ENCODE assay signal across 11 cellular contexts in genomic region chr12:52044284-52044983, GRCh38. TPM values are rescaled to one million over a fixed set of nuclear protein-coding genes. Genes with fewer than 3 reads are reported as not detected.
A peak's percentile ranks its signal among the peaks of the same experiment; 100 is the strongest.
DNase-seq lines count a peak whose midpoint lies in the region; ATAC-seq, FAIRE-seq and TF ChIP-seq lines count a peak whose summit lies in the region.
"Had no signal": no experiment of that assay in that cellular context is flagged by ENCODE, and none has a peak within 500 bp of the region (broad histone marks: within the 10 kb centered on the region; RNA-seq: fewer than 3 reads in every experiment).

No MANE protein-coding gene starts in this region.

- H3K9me3 ChIP-seq in right lobe of liver (no peaks in the 10 kb centered on the region), spleen (no peaks in the 10 kb centered on the region)

- H3K36me3 ChIP-seq in right lobe of liver (no peaks in the 10 kb centered on the region), spleen (no peaks in the 10 kb centered on the region)

- TF ChIP-seq CTCF in right lobe of liver (IDR thresholded peaks at IDR 0.05) (no peak), spleen (IDR thresholded peaks at IDR 0.05 in 8 of 11, conservative IDR thresholded peaks at IDR 0.05 in 3 of 11) (no peak)

- no peaks in the 10 kb centered on the region for H3K27me3 ChIP-seq in right lobe of liver
- no peaks in the 10 kb centered on the region for H3K27me3 ChIP-seq in spleen (replicated peaks in 1 of 7)

- intact Hi-C loops in right lobe of liver (cut with DNase I) (no loop called here), spleen (cut with DNase I; ENCODE audit: low total_unique reads) (no loop called here)

- H3K4me3 ChIP-seq in right lobe of liver = no peak overlapping the region
- peak overlapping the region in 1 of 8 donors; percentile 1 for H3K4me3 ChIP-seq in spleen

- DNase-seq in GM04504 (ENCODE audit: low read depth) = peak; percentile 90
- peak; percentile 83 for DNase-seq in dermis blood vessel endothelial cell
- DNase-seq in right lobe of liver = peak; percentile 77 to 88 (median 84)
- peak; percentile 75 for DNase-seq in spleen
- no peak for DNase-seq in GM12891 (ENCODE audit: insufficient read length, low spot score)
- DNase-seq in activated CD4-positive, alpha-beta T cell treated with anti-CD3 and anti-CD28 coated beads, Interleukin-2, amount 50 U/mL, for 4 hours = no peak
- DNase-seq in DMS79 treated with DMSO at 0.1 percent for 48 hours (lab: John Stamatoyannopoulos, UW) = no peak
- DNase-seq: DMS53, MV-4-11 had no signal

- TF ChIP-seq POLR2A in right lobe of liver (IDR thresholded peaks at IDR 0.05) = no peak
- no peak for TF ChIP-seq POLR2A in spleen (IDR thresholded peaks at IDR 0.05)
- TF ChIP-seq POLR2A in GM12891 (IDR thresholded peaks at IDR 0.05; ENCODE audit: low read depth, low read length) = no peak

- FAIRE-seq in GM12891 (lab: Jason Lieb, UNC) = no peak
- FAIRE-seq: frontal cortex had no signal

- H3K27ac ChIP-seq in right lobe of liver (peak overlapping the region; percentile 5 to 77 (median 63)), spleen (peak overlapping the region; percentile 11 to 94 (median 83))

- H3K4me1 ChIP-seq in right lobe of liver (no peaks in the 10 kb centered on the region), spleen (peaks cover 23 to 85% (median 53%) of the 10 kb centered on the region in 6 donors)

- ATAC-seq in right lobe of liver (peak; percentile 71 to 78 (median 76)), GM19467 (IDR thresholded peaks at IDR 0.05; ENCODE audit: unreplicated experiment) (no peak)

- WGBS in right lobe of liver (ENCODE audit: insufficient coverage, low coverage, low lambda C conversion rate, missing lambda C conversion rate) = 37% methylated on average over 8 of the region's 18 CpGs
- 58 to 85% (median 71%) methylated on average over 14 to 18 of the region's 18 CpGs for WGBS in spleen, 5 donors

TF ChIP-seq in GM12891, 5 proteins besides CTCF, POLR2A, EP300 and RAD21:
- no peak for TF ChIP-seq TAF1 (IDR thresholded peaks at IDR 0.05; ENCODE audit: low read depth, low read length)
- no peak for TF ChIP-seq PAX5 (IDR thresholded peaks at IDR 0.05; ENCODE audit: insufficient read depth, low read length, severe bottlenecking)
- no peak for TF ChIP-seq POU2F2 (IDR thresholded peaks at IDR 0.05; ENCODE audit: low read depth, low read length)
- no peak for TF ChIP-seq SPI1 (IDR thresholded peaks at IDR 0.05; ENCODE audit: low read depth, low read length)
- no peak for TF ChIP-seq POLR2AphosphoS5 (IDR thresholded peaks at IDR 0.05; ENCODE audit: low read depth, low read length)

RNA-seq across cellular contexts. Expression of gene NR4A1, which starts 6.8 kb away (rescaled TPM):
- total RNA-seq in dermis blood vessel endothelial cell (0.70 and 3.1 TPM in 2 replicates), right lobe of liver (1 to 10 TPM; 5.0 to 8.8 (median 7.7) TPM), spleen (100 to 1,000 TPM in 1 of 7 donors, 10 to 100 TPM in 6; 12.0 to 113 (median 58.4) TPM)
- 10 to 100 TPM; 11.8 to 43.5 (median 13.7) TPM for polyA plus RNA-seq in spleen
- polyA plus RNA-seq in GM12891 (2012; ENCODE audit: low read depth, missing spikeins) = 22.3 TPM

RNA-seq across cellular contexts. Expression of gene ATG101, which starts 25.3 kb away (rescaled TPM):
- total RNA-seq in dermis blood vessel endothelial cell (55.1 and 79.6 TPM in 2 replicates), right lobe of liver (10 to 100 TPM; 17.4 to 29.7 (median 21.0) TPM), spleen (10 to 100 TPM; 23.5 to 40.1 (median 32.3) TPM)
- 10 to 100 TPM; 32.0 to 81.1 (median 35.3) TPM for polyA plus RNA-seq in spleen
- 34.1 TPM for polyA plus RNA-seq in GM12891 (2012; ENCODE audit: low read depth, missing spikeins)

RNA-seq across cellular contexts. Expression of gene SMIM41, which starts 35.1 kb away (rescaled TPM):
- total RNA-seq in dermis blood vessel endothelial cell (not detected in 2 replicates), right lobe of liver (not detected), spleen (1 to 10 TPM in 6 of 7 donors, under 1 TPM in 1; 0.64 to 8.1 (median 4.9) TPM)
- 1 to 10 TPM in 2 of 3 donors, under 1 TPM in 1; 0.85 to 1.7 (median 1.1) TPM for polyA plus RNA-seq in spleen
- polyA plus RNA-seq in GM12891 (2012; ENCODE audit: low read depth, missing spikeins) = not detected
- total RNA-seq: frontal cortex had no signal

RNA-seq across cellular contexts. Expression of gene TAMALIN, which starts 37.7 kb away (rescaled TPM):
- total RNA-seq in dermis blood vessel endothelial cell (35.0 and 49.2 TPM in 2 replicates), right lobe of liver (1 to 10 TPM; 2.9 to 6.5 (median 3.9) TPM), spleen (100 to 1,000 TPM in 1 of 7 donors, 10 to 100 TPM in 6; 31.7 to 141 (median 69.5) TPM)
- polyA plus RNA-seq in spleen = 10 to 100 TPM; 25.5 to 38.2 (median 35.2) TPM
- polyA plus RNA-seq in GM12891 (2012; ENCODE audit: low read depth, missing spikeins) = 1.3 TPM

Comparison
In these comparisons a context has a peak if more than half of its experiments do, and no peak if none do; other contexts are left out.
1. DNase-seq: peak in GM04504 (single experiment), dermis blood vessel endothelial cell (single experiment), right lobe of liver (3 of 3) and spleen (single experiment); none in GM12891 (single experiment), activated CD4-positive, alpha-beta T cell treated with anti-CD3 and anti-CD28 coated beads, Interleukin-2, amount 50 U/mL, for 4 hours (0 of 2) and DMS79 treated with DMSO at 0.1 percent for 48 hours (single experiment).